Comparison of ENCODE assay signal across 17 cellular contexts in genomic region chr9:28824410-28824963, GRCh38.
DNase-seq lines count a peak whose midpoint lies in the region; ATAC-seq and TF ChIP-seq lines count a peak whose summit lies in the region.
"Had no signal": no experiment of that assay in that cellular context is flagged by ENCODE, and none has a peak within 500 bp of the region (broad histone marks: within the 10 kb centered on the region; RNA-seq: fewer than 3 reads in every experiment).

No MANE protein-coding gene starts in this region.

- H3K9me3 ChIP-seq in right lobe of liver, result no peaks in the 10 kb centered on the region
- H3K9me3 ChIP-seq: A549, BLaER1 had no signal

- no peak for ATAC-seq in GM23338
- ATAC-seq in WTC11, result no peak
- ATAC-seq in right lobe of liver, result no peak
- ATAC-seq in GM19324 (IDR thresholded peaks at IDR 0.05; ENCODE audit: low FRiP score, unreplicated experiment), result no peak
- ATAC-seq: A549 had no signal

- no peak overlapping the region for H3K56ac ChIP-seq in mesendoderm (ENCODE audit: low read length)

- H3K36me3 Mint-ChIP-seq in GM23338 (ENCODE audit: low read depth) (peaks cover 30% of the 10 kb centered on the region), WTC11 (peaks cover 18% of the 10 kb centered on the region)
- H3K36me3 Mint-ChIP-seq: CD14-positive monocyte; CD4-positive, alpha-beta memory T cell had no signal

- no peak overlapping the region for H2BK5ac ChIP-seq in mesendoderm (ENCODE audit: low read length)

- H3K9me3 Mint-ChIP-seq in GM23338 (peaks cover 14% of the 10 kb centered on the region; the same call in 2 of the 3 replicates), WTC11 (peaks cover 18% of the 10 kb centered on the region)

- no peak overlapping the region for H3K23ac ChIP-seq in mesendoderm (ENCODE audit: low read length)

- no peaks in the 10 kb centered on the region for H3K79me2 ChIP-seq in GM23338 (replicated peaks; ENCODE audit: insufficient read depth)
- no peaks in the 10 kb centered on the region for H3K79me2 ChIP-seq in mesendoderm (ENCODE audit: control insufficient read depth, insufficient read depth, low read length)

- H3K27me3 Mint-ChIP-seq in GM23338 (ENCODE audit: insufficient read depth, low read depth, poor library complexity) (no peaks in the 10 kb centered on the region), WTC11 (ENCODE audit: low read depth) (no peaks in the 10 kb centered on the region)
- H3K27me3 Mint-ChIP-seq: CD4-positive, alpha-beta memory T cell had no signal

- 0 out of 2 replicates have a peak, but pooled peaks cover 4% of the 10 kb centered on the region for H3K36me3 ChIP-seq in GM23338 (ENCODE audit: insufficient read depth)
- no peaks in the 10 kb centered on the region for H3K36me3 ChIP-seq in mesendoderm (ENCODE audit: control insufficient read depth, insufficient read depth, low read length)
- no peaks in the 10 kb centered on the region for H3K36me3 ChIP-seq in right lobe of liver
- H3K36me3 ChIP-seq: BLaER1 had no signal

- H3K4me2 ChIP-seq in GM23338, result peak overlapping the region; percentile 48; the same call in 1 of the 2 replicates
- H3K4me2 ChIP-seq in mesendoderm (ENCODE audit: low read length), result no peak overlapping the region
- H3K4me2 ChIP-seq: A549, BLaER1 had no signal

- no peaks in the 10 kb centered on the region for H3K79me1 ChIP-seq in mesendoderm (ENCODE audit: low read length)

- no peaks in the 10 kb centered on the region for H3K27me3 ChIP-seq in GM23338 (ENCODE audit: insufficient read depth)
- H3K27me3 ChIP-seq in mesendoderm (ENCODE audit: insufficient read depth, low read length, poor library complexity), result no peaks in the 10 kb centered on the region
- H3K27me3 ChIP-seq in right lobe of liver, result no peaks in the 10 kb centered on the region
- H3K27me3 ChIP-seq: BLaER1 had no signal

- H3K9me2 ChIP-seq in GM23338 (ENCODE audit: insufficient read depth), result peaks cover 4% of the 10 kb centered on the region; the same call in 1 of the 2 replicates

- no peak overlapping the region for H3K9ac ChIP-seq in mesendoderm (ENCODE audit: low read length)
- H3K9ac ChIP-seq: BLaER1, GM23248 had no signal

- H3K27ac ChIP-seq in GM23338 (ENCODE audit: low read depth), result no peak overlapping the region
- no peak overlapping the region for H3K27ac ChIP-seq in mesendoderm (ENCODE audit: low read depth, low read length)
- no peak overlapping the region for H3K27ac ChIP-seq in right lobe of liver
- H3K27ac ChIP-seq: A549, BLaER1, GM23248 had no signal

- no peak overlapping the region for H4K5ac ChIP-seq in mesendoderm (ENCODE audit: low read length)

- no peak for TF ChIP-seq POLR2A in right lobe of liver (IDR thresholded peaks at IDR 0.05)

- no peak overlapping the region for H3K4ac ChIP-seq in mesendoderm (ENCODE audit: low read depth, low read length)

- H2AFZ ChIP-seq in GM23338, result no peak overlapping the region
- H2AFZ ChIP-seq: GM23248 had no signal

- POLR2A ChIA-PET in WTC11 (lab: Charles Lee), result no interaction called here

- DNase-seq in GM23338 (ENCODE audit: low spot score) (no peak), WTC11 (ENCODE audit: low spot score) (no peak), mesendoderm (no peak), right lobe of liver (no peak), GM19238 (ENCODE audit: insufficient read length, low spot score) (no peak)
- DNase-seq in effector CD8-positive, alpha-beta T cell (lab: John Stamatoyannopoulos, UW), result no peak
- DNase-seq: Calu3; CD4-positive, alpha-beta memory T cell; DMS79 treated with DMSO at 0.1 percent for 48 hours; GF-D8; GM23248; H7; KG1 had no signal

- H4K8ac ChIP-seq in mesendoderm (ENCODE audit: low read depth, low read length), result no peak overlapping the region

- no peak overlapping the region for H2BK120ac ChIP-seq in mesendoderm (ENCODE audit: low read depth, low read length)

- no peak overlapping the region for H3K18ac ChIP-seq in mesendoderm (ENCODE audit: low read length)

- no peak overlapping the region for H3K27ac Mint-ChIP-seq in GM23338
- peak overlapping the region; percentile 82; the same call in 1 of the 2 replicates for H3K27ac Mint-ChIP-seq in WTC11
- H3K27ac Mint-ChIP-seq: CD14-positive monocyte; CD4-positive, alpha-beta memory T cell had no signal

- no peak overlapping the region for H3K4me3 Mint-ChIP-seq in GM23338
- H3K4me3 Mint-ChIP-seq in WTC11, result no peak overlapping the region
- H3K4me3 Mint-ChIP-seq: CD14-positive monocyte; CD4-positive, alpha-beta memory T cell had no signal

- no peak overlapping the region for H2AK5ac ChIP-seq in mesendoderm (ENCODE audit: low read length)

- H4K20me1 ChIP-seq in GM23338 (replicated peaks; ENCODE audit: insufficient read depth), result no peaks in the 10 kb centered on the region
- H4K20me1 ChIP-seq: BLaER1 had no signal

- no CpG with 5 or more reads among the region's 2 CpGs for WGBS in mesendoderm (ENCODE audit: extremely low coverage, insufficient coverage, low lambda C conversion rate)
- WGBS in right lobe of liver (ENCODE audit: insufficient coverage, low coverage, low lambda C conversion rate, missing lambda C conversion rate), result 28% methylated on average over 2 of the region's 2 CpGs

- no peak overlapping the region for H3K4me3 ChIP-seq in GM23338
- no peak overlapping the region for H3K4me3 ChIP-seq in mesendoderm (ENCODE audit: low read length)
- H3K4me3 ChIP-seq in right lobe of liver, result no peak overlapping the region
- H3K4me3 ChIP-seq: A549, BLaER1, GM23248 had no signal

- intact Hi-C loops in right lobe of liver (cut with DNase I), result no loop called here

- no peaks in the 10 kb centered on the region for H3F3A ChIP-seq in GM23338 (replicated peaks; ENCODE audit: low read depth)

- peaks cover 50% of the 10 kb centered on the region for H3K4me1 Mint-ChIP-seq in GM23338
- peaks cover 59% of the 10 kb centered on the region for H3K4me1 Mint-ChIP-seq in WTC11
- H3K4me1 Mint-ChIP-seq: CD14-positive monocyte; CD4-positive, alpha-beta memory T cell had no signal

- H3K4me1 ChIP-seq in GM23338 (ENCODE audit: insufficient read depth), result peaks cover 46% of the 10 kb centered on the region
- peaks cover 4% of the 10 kb centered on the region for H3K4me1 ChIP-seq in mesendoderm (ENCODE audit: control insufficient read depth, low read depth, low read length)
- no peaks in the 10 kb centered on the region for H3K4me1 ChIP-seq in right lobe of liver
- H3K4me1 ChIP-seq: A549, BLaER1 had no signal

- CTCF ChIA-PET in WTC11 (lab: Charles Lee), result interaction anchor here (1.0 kb wide), 1 partner anchor 50 kb away, joined by 4 read pairs; no protein-coding TSS in a partner anchor

- TF ChIP-seq CTCF in GM23338 (conservative IDR thresholded peaks at IDR 0.05; ENCODE audit: low read depth in 2 of 2) (no peak), WTC11 (IDR thresholded peaks at IDR 0.05) (no peak), right lobe of liver (IDR thresholded peaks at IDR 0.05) (no peak)

- peak overlapping the region; percentile 36 for H2BK15ac ChIP-seq in mesendoderm (replicated peaks; ENCODE audit: low read depth)

TF ChIP-seq in GM23338, 12 proteins besides CTCF, POLR2A, EP300 and RAD21:
- no peak for TF ChIP-seq ZNF331 (CRISPR knock-in tag; IDR thresholded peaks at IDR 0.05; ENCODE audit: low read depth)
- TF ChIP-seq CREB1 (CRISPR knock-in tag; IDR thresholded peaks at IDR 0.05; ENCODE audit: low read depth), result no peak

TF ChIP-seq in WTC11, 78 proteins besides CTCF, POLR2A, EP300 and RAD21 (continues in another document):
- TF ChIP-seq RORB (CRISPR knock-in tag; IDR thresholded peaks at IDR 0.05) (no peak), NR3C1 (CRISPR knock-in tag; conservative IDR thresholded peaks at IDR 0.05; ENCODE audit: low read depth) (no peak), JAZF1 (CRISPR knock-in tag; IDR thresholded peaks at IDR 0.05) (no peak), ZBTB43 (CRISPR knock-in tag; IDR thresholded peaks at IDR 0.05) (no peak), SMAD3 (CRISPR knock-in tag; IDR thresholded peaks at IDR 0.05; ENCODE audit: borderline replicate concordance) (no peak), ZNF532 (CRISPR knock-in tag; IDR thresholded peaks at IDR 0.05; ENCODE audit: borderline replicate concordance) (no peak)
